ENCODE assay signal across 10 cellular contexts in the genomic region with DNA sequence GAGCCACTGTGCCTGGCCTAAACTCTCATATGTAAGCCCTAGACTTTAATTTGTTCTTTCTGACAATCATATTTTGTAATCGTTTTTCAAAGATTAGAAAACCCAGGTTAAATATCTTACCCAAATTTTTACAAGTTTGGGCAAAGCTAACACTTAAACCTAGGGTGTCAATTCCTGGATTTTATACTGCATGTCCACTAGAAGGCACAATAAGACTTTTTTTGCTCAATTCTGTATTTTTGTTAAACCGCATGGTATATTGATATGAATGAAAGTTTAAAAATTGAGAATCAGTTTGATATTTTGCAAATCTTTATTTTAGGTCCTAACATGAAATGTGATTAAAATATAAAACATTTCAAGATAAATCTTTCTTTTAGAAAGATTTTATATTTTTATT. TPM values are rescaled to one million over a fixed set of nuclear protein-coding genes. Genes with fewer than 3 reads are reported as not detected.
DNase-seq lines count a peak whose midpoint lies in the region; ATAC-seq, FAIRE-seq and TF ChIP-seq lines count a peak whose summit lies in the region.
"Had no signal": no experiment of that assay in that cellular context is flagged by ENCODE, and none has a peak within 500 bp of the region (broad histone marks: within the 10 kb centered on the region; RNA-seq: fewer than 3 reads in every experiment).

No MANE protein-coding gene starts in this region.

- no peaks in the 10 kb centered on the region for H3F3A ChIP-seq in OCI-LY1 (ENCODE audit: insufficient read depth, low read length)

- peak; percentile 9 for DNase-seq in NCI-H2227 treated with DMSO at 0.1 percent for 48 hours (lab: John Stamatoyannopoulos, UW)
- DNase-seq in NCI-H2227 (lab: John Stamatoyannopoulos, UW; ENCODE audit: unreplicated experiment): no peak
- no peak for DNase-seq in transverse colon
- DNase-seq in mucosa of descending colon: no peak
- DNase-seq: gastrocnemius medialis had no signal

- no peak for TF ChIP-seq EP300 in transverse colon (IDR thresholded peaks at IDR 0.05; ENCODE audit: low read depth)

- intact Hi-C loops in transverse colon (cut with DNase I; ENCODE audit: low total_unique reads) (no loop called here), mucosa of descending colon (cut with DNase I, micrococcal nuclease) (no loop called here)

- H3K36me3 ChIP-seq in OCI-LY1 (ENCODE audit: insufficient read depth, low read length) (peaks cover 27% of the 10 kb centered on the region; the same call in 1 of the 2 replicates), transverse colon (peaks cover 0 to 21% (median 7%) of the 10 kb centered on the region in 4 donors), mucosa of descending colon (ENCODE audit: low read depth) (no peaks in the 10 kb centered on the region)

- no peaks in the 10 kb centered on the region for H4K20me1 ChIP-seq in OCI-LY1 (ENCODE audit: insufficient read depth, low read length)

- H3K4me2 ChIP-seq in OCI-LY1 (ENCODE audit: low read length): no peak overlapping the region
- H3K4me2 ChIP-seq: BLaER1 treated with 17β-estradiol and CSF1 and Interleukin-3, amounts not matched to agents 10 nM and 100 nM had no signal

- no peaks in the 10 kb centered on the region for H3K79me2 ChIP-seq in OCI-LY1 (ENCODE audit: insufficient read depth, low read length)

- no peaks in the 10 kb centered on the region for H3K9me2 ChIP-seq in OCI-LY1 (ENCODE audit: low read depth, low read length)

- no peak overlapping the region for H3K27ac ChIP-seq in OCI-LY1 (ENCODE audit: low read depth, low read length, poor library complexity, severe bottlenecking)
- no peak overlapping the region for H3K27ac ChIP-seq in transverse colon
- H3K27ac ChIP-seq: BLaER1 treated with 17β-estradiol and CSF1 and Interleukin-3, amounts not matched to agents 10 nM and 100 nM had no signal

- no peaks in the 10 kb centered on the region for H3K4me1 ChIP-seq in OCI-LY1 (ENCODE audit: insufficient read depth, low read length, severe bottlenecking)
- H3K4me1 ChIP-seq in transverse colon: no peaks in the 10 kb centered on the region
- H3K4me1 ChIP-seq in mucosa of descending colon (ENCODE audit: low read depth): no peaks in the 10 kb centered on the region
- H3K4me1 ChIP-seq: BLaER1 treated with 17β-estradiol and CSF1 and Interleukin-3, amounts not matched to agents 10 nM and 100 nM had no signal

- 74 to 81% methylated on average over 2 of the region's 2 CpGs for WGBS in transverse colon (ENCODE audit: low coverage in 1 of 2), 2 donors

- H3K27me3 ChIP-seq in OCI-LY1 (ENCODE audit: insufficient read depth, low read length) (no peaks in the 10 kb centered on the region), transverse colon (no peaks in the 10 kb centered on the region)
- H3K27me3 ChIP-seq: BLaER1 treated with 17β-estradiol and CSF1 and Interleukin-3, amounts not matched to agents 10 nM and 100 nM; gastrocnemius medialis had no signal

- FAIRE-seq in endometrium (lab: Jason Lieb, UNC): peak; percentile 79

- in situ Hi-C loops in transverse colon (cut with MboI; ENCODE audit: low pct_ligation_motif_present in 1 of 4, low pct_unique_long_range_greater_than_20kb in 1 of 4, low sequenced_read_pairs in 3 of 4): no loop called here

- H3K9ac ChIP-seq in OCI-LY1 (ENCODE audit: low read length): no peak overlapping the region
- H3K9ac ChIP-seq: BLaER1 treated with 17β-estradiol and CSF1 and Interleukin-3, amounts not matched to agents 10 nM and 100 nM had no signal

- ATAC-seq in HG03571 (IDR thresholded peaks at IDR 0.05; ENCODE audit: unreplicated experiment) (no peak), mucosa of descending colon (no peak), HG03442 (IDR thresholded peaks at IDR 0.05; ENCODE audit: unreplicated experiment) (no peak)
- ATAC-seq: gastrocnemius medialis had no signal

- TF ChIP-seq CTCF in OCI-LY1 (IDR thresholded peaks at IDR 0.05; ENCODE audit: low read length): peak; percentile 73
- TF ChIP-seq CTCF in transverse colon (IDR thresholded peaks at IDR 0.05): peak in 4 of 5 experiments; percentile 28 to 34 (median 30)
- no peak for TF ChIP-seq CTCF in mucosa of descending colon (IDR thresholded peaks at IDR 0.05)

- H3K4me3 ChIP-seq in OCI-LY1 (ENCODE audit: low read depth, low read length, poor library complexity, severe bottlenecking): no peak overlapping the region
- H3K4me3 ChIP-seq in transverse colon: no peak overlapping the region
- no peak overlapping the region for H3K4me3 ChIP-seq in mucosa of descending colon
- H3K4me3 ChIP-seq: BLaER1 treated with 17β-estradiol and CSF1 and Interleukin-3, amounts not matched to agents 10 nM and 100 nM; gastrocnemius medialis had no signal

- TF ChIP-seq POLR2A in transverse colon (IDR thresholded peaks at IDR 0.05): no peak

- no peak overlapping the region for H2AFZ ChIP-seq in OCI-LY1 (ENCODE audit: low read length)

- no peaks in the 10 kb centered on the region for H3K9me3 ChIP-seq in OCI-LY1 (ENCODE audit: low read length)
- no peaks in the 10 kb centered on the region for H3K9me3 ChIP-seq in transverse colon
- no peaks in the 10 kb centered on the region for H3K9me3 ChIP-seq in mucosa of descending colon
- H3K9me3 ChIP-seq: BLaER1 treated with 17β-estradiol and CSF1 and Interleukin-3, amounts not matched to agents 10 nM and 100 nM; gastrocnemius medialis had no signal

RNA-seq across cellular contexts. Expression of gene DYNC2I1, which starts 29.3 kb away (rescaled TPM):
- total RNA-seq in transverse colon (100 to 1,000 TPM in 1 of 4 donors, 10 to 100 TPM in 3; 24.3 to 105 (median 51.5) TPM), mucosa of descending colon (10 to 100 TPM; 19.2 to 31.6 (median 30.8) TPM)

RNA-seq across cellular contexts. Expression of gene ESYT2, which starts 56.3 kb away (rescaled TPM):
- total RNA-seq in transverse colon: 100 to 1,000 TPM in 1 of 4 donors, 10 to 100 TPM in 3; 78.6 to 113 (median 87.3) TPM
- total RNA-seq in mucosa of descending colon: 10 to 100 TPM; 66.8 to 89.3 (median 69.0) TPM
